Comparison of ENCODE assay signal across 37 cellular contexts in genomic region chr6:73632346-73632745, GRCh38.
"Had no signal": no experiment of that assay in that cellular context is flagged by ENCODE, and none has a peak within 500 bp of the region (broad histone marks: within the 10 kb centered on the region; RNA-seq: fewer than 3 reads in every experiment).

No MANE protein-coding gene starts in this region.

- H3K4me3 Mint-ChIP-seq: activated naive CD4-positive, alpha-beta T cell treated with anti-CD3 and anti-CD28 coated beads for 36 hours; activated naive CD4-positive, alpha-beta T cell treated with anti-CD3 and anti-CD28 coated beads, Interleukin-2, amount 10 ng/mL, durations not matched to agents 7 days and 5 days; activated naive CD4-positive, alpha-beta T cell treated with anti-CD3 and anti-CD28 coated beads, Interleukin-2, amount 50 U/mL, for 24 hours; activated naive CD8-positive, alpha-beta T cell; activated naive CD8-positive, alpha-beta T cell treated with anti-CD3 and anti-CD28 coated beads for 36 hours; activated naive CD8-positive, alpha-beta T cell treated with anti-CD3 and anti-CD28 coated beads, Interleukin-2, amount 10 ng/mL, durations not matched to agents 7 days and 5 days; activated naive CD8-positive, alpha-beta T cell treated with anti-CD3 and anti-CD28 coated beads, Interleukin-2, amount 50 U/mL, for 24 hours; activated T-cell treated with anti-CD3 and anti-CD28 coated beads, Interleukin-2, amount 50 U/mL, for 24 hours; activated T-cell treated with anti-CD3 and anti-CD28 coated beads, Interleukin-2, amount 50 U/mL, for 4 hours; activated T-cell treated with anti-CD3 and anti-CD28 coated beads, Interleukin-2, amount 50 U/mL, for 72 hours; activated T-helper 1 cell treated with anti-CD3 and anti-CD28 coated beads, Interleukin-12 subunit alpha, Interleukin-12 subunit beta, Interleukin-2, Interleukin-4 antibody, amounts not matched to agents 30 ng/mL and 10 ng/mL and 1 ng/mL, durations not matched to agents 14 hours and 24 hours and 36 hours; activated T-helper 17 cell treated with anti-CD3 and anti-CD28 coated beads, Interleukin-2, amount 50 U/mL, for 72 hours; brain; central memory CD8-positive, alpha-beta T cell had no signal

- H3K4me3 ChIP-seq: adrenal gland, ascending aorta, body of pancreas, breast epithelium, cardiac muscle cell had no signal

- H3K27ac ChIP-seq: adrenal gland, ascending aorta, body of pancreas, brain microvascular endothelial cell, breast epithelium, cardiac muscle cell had no signal

- H3K27me3 ChIP-seq: adrenal gland, ascending aorta, body of pancreas, brain microvascular endothelial cell, breast epithelium, cardiac muscle cell had no signal

- H3K36me3 ChIP-seq: breast epithelium, cardiac muscle cell had no signal

- H3K9me3 Mint-ChIP-seq: activated naive CD4-positive, alpha-beta T cell treated with anti-CD3 and anti-CD28 coated beads for 36 hours; activated naive CD4-positive, alpha-beta T cell treated with anti-CD3 and anti-CD28 coated beads, Interleukin-2, amount 10 ng/mL, durations not matched to agents 7 days and 5 days; activated naive CD4-positive, alpha-beta T cell treated with anti-CD3 and anti-CD28 coated beads, Interleukin-2, amount 50 U/mL, for 24 hours; activated naive CD4-positive, alpha-beta T cell treated with anti-CD3 and anti-CD28 coated beads, Interleukin-2, amount 50 U/mL, for 72 hours; activated naive CD8-positive, alpha-beta T cell treated with anti-CD3 and anti-CD28 coated beads for 36 hours; activated naive CD8-positive, alpha-beta T cell treated with anti-CD3 and anti-CD28 coated beads, Interleukin-2, amount 10 ng/mL, durations not matched to agents 7 days and 5 days; activated naive CD8-positive, alpha-beta T cell treated with anti-CD3 and anti-CD28 coated beads, Interleukin-2, amount 50 U/mL, for 24 hours; activated T-cell treated with anti-CD3 and anti-CD28 coated beads, Interleukin-2, amount 50 U/mL, for 24 hours; activated T-cell treated with anti-CD3 and anti-CD28 coated beads, Interleukin-2, amount 50 U/mL, for 4 hours; activated T-cell treated with anti-CD3 and anti-CD28 coated beads, Interleukin-2, amount 50 U/mL, for 72 hours; activated T-helper 1 cell treated with anti-CD3 and anti-CD28 coated beads, Interleukin-12 subunit alpha, Interleukin-12 subunit beta, Interleukin-2, Interleukin-4 antibody, amounts not matched to agents 30 ng/mL and 10 ng/mL and 1 ng/mL, durations not matched to agents 14 hours and 24 hours and 36 hours; activated T-helper 17 cell treated with anti-CD3 and anti-CD28 coated beads, Interleukin-2, amount 50 U/mL, for 72 hours; activated T-helper 2 cell treated with anti-CD3 and anti-CD28 coated beads, Interferon-gamma antibody, Interleukin-2, Interleukin-4, amounts not matched to agents 10 μg/mL and 5 μg/mL and 100 μg/mL, durations not matched to agents 14 hours and 24 hours and 36 hours; brain; central memory CD8-positive, alpha-beta T cell had no signal

- H3K9me3 ChIP-seq: adrenal gland, ascending aorta, body of pancreas, breast epithelium had no signal

- H3K4me1 ChIP-seq: adrenal gland, ascending aorta, body of pancreas, breast epithelium had no signal

- H3K27ac Mint-ChIP-seq: activated naive CD4-positive, alpha-beta T cell treated with anti-CD3 and anti-CD28 coated beads for 36 hours; activated naive CD4-positive, alpha-beta T cell treated with anti-CD3 and anti-CD28 coated beads, Interleukin-2, amount 10 ng/mL, durations not matched to agents 7 days and 5 days; activated naive CD4-positive, alpha-beta T cell treated with anti-CD3 and anti-CD28 coated beads, Interleukin-2, amount 50 U/mL, for 24 hours; activated naive CD8-positive, alpha-beta T cell; activated naive CD8-positive, alpha-beta T cell treated with anti-CD3 and anti-CD28 coated beads for 36 hours; activated naive CD8-positive, alpha-beta T cell treated with anti-CD3 and anti-CD28 coated beads, Interleukin-2, amount 10 ng/mL, durations not matched to agents 7 days and 5 days; activated naive CD8-positive, alpha-beta T cell treated with anti-CD3 and anti-CD28 coated beads, Interleukin-2, amount 50 U/mL, for 24 hours; activated T-cell treated with anti-CD3 and anti-CD28 coated beads, Interleukin-2, amount 50 U/mL, for 24 hours; activated T-helper 1 cell treated with anti-CD3 and anti-CD28 coated beads, Interleukin-12 subunit alpha, Interleukin-12 subunit beta, Interleukin-2, Interleukin-4 antibody, amounts not matched to agents 30 ng/mL and 10 ng/mL and 1 ng/mL, durations not matched to agents 14 hours and 24 hours and 36 hours; activated T-helper 17 cell treated with anti-CD3 and anti-CD28 coated beads, Interleukin-2, amount 50 U/mL, for 72 hours; activated T-helper 2 cell treated with anti-CD3 and anti-CD28 coated beads, Interferon-gamma antibody, Interleukin-2, Interleukin-4, amounts not matched to agents 10 μg/mL and 5 μg/mL and 100 μg/mL, durations not matched to agents 14 hours and 24 hours and 36 hours; brain had no signal

- DNase-seq: activated effector memory CD4-positive, alpha-beta T cell treated with anti-CD3 and anti-CD28 coated beads, Interleukin-2, amount 50 U/mL, for 16 hours; activated effector memory CD4-positive, alpha-beta T cell treated with Interleukin-2 at 50 U/mL for 16 hours; activated gamma-delta T cell; activated gamma-delta T cell treated with Interleukin-2 at 50 U/mL for 16 hours; activated naive CD4-positive, alpha-beta T cell; activated naive CD4-positive, alpha-beta T cell treated with anti-CD3 and anti-CD28 coated beads for 36 hours; activated naive CD4-positive, alpha-beta T cell treated with anti-CD3 and anti-CD28 coated beads, Interleukin-2, amount 10 ng/mL, durations not matched to agents 7 days and 5 days; activated naive CD4-positive, alpha-beta T cell treated with anti-CD3 and anti-CD28 coated beads, Interleukin-2, amount 50 U/mL, for 16 hours; activated naive CD4-positive, alpha-beta T cell treated with Interleukin-2 at 50 U/mL for 16 hours; activated naive CD8-positive, alpha-beta T cell treated with anti-CD3 and anti-CD28 coated beads for 36 hours; activated naive CD8-positive, alpha-beta T cell treated with anti-CD3 and anti-CD28 coated beads, Interleukin-2, amount 10 ng/mL, durations not matched to agents 7 days and 5 days; activated naive CD8-positive, alpha-beta T cell treated with anti-CD3 and anti-CD28 coated beads, Interleukin-2, amount 50 U/mL, for 24 hours; activated T-cell treated with anti-CD3 and anti-CD28 coated beads, Interleukin-2, amount 50 U/mL, for 24 hours; activated T-cell treated with anti-CD3 and anti-CD28 coated beads, Interleukin-2, amount 50 U/mL, for 4 hours; activated T-cell treated with anti-CD3 and anti-CD28 coated beads, Interleukin-2, amount 50 U/mL, for 48 hours; activated T-cell treated with anti-CD3 and anti-CD28 coated beads, Interleukin-2, amount 50 U/mL, for 72 hours; adrenal gland; amniotic stem cell; amygdala; anterior cingulate cortex; aorta; body of pancreas; brain microvascular endothelial cell; caudate nucleus; central memory CD4-positive, alpha-beta T cell; cerebellar nuclear complex had no signal

- H3K4me1 Mint-ChIP-seq: activated naive CD4-positive, alpha-beta T cell treated with anti-CD3 and anti-CD28 coated beads, Interleukin-2, amount 10 ng/mL, durations not matched to agents 7 days and 5 days; activated naive CD4-positive, alpha-beta T cell treated with anti-CD3 and anti-CD28 coated beads, Interleukin-2, amount 50 U/mL, for 24 hours; activated naive CD8-positive, alpha-beta T cell treated with anti-CD3 and anti-CD28 coated beads for 36 hours; activated naive CD8-positive, alpha-beta T cell treated with anti-CD3 and anti-CD28 coated beads, Interleukin-2, amount 50 U/mL, for 24 hours; activated T-helper 17 cell treated with anti-CD3 and anti-CD28 coated beads, Interleukin-2, amount 50 U/mL, for 72 hours; brain had no signal

- H3K27me3 Mint-ChIP-seq: activated naive CD4-positive, alpha-beta T cell treated with anti-CD3 and anti-CD28 coated beads, Interleukin-2, amount 10 ng/mL, durations not matched to agents 7 days and 5 days; activated naive CD4-positive, alpha-beta T cell treated with anti-CD3 and anti-CD28 coated beads, Interleukin-2, amount 50 U/mL, for 24 hours; activated naive CD8-positive, alpha-beta T cell; activated naive CD8-positive, alpha-beta T cell treated with anti-CD3 and anti-CD28 coated beads for 36 hours; activated naive CD8-positive, alpha-beta T cell treated with anti-CD3 and anti-CD28 coated beads, Interleukin-2, amount 10 ng/mL, durations not matched to agents 7 days and 5 days; activated naive CD8-positive, alpha-beta T cell treated with anti-CD3 and anti-CD28 coated beads, Interleukin-2, amount 50 U/mL, for 24 hours; activated T-cell treated with anti-CD3 and anti-CD28 coated beads, Interleukin-2, amount 50 U/mL, for 24 hours; activated T-helper 17 cell treated with anti-CD3 and anti-CD28 coated beads, Interleukin-2, amount 50 U/mL, for 72 hours; brain; central memory CD8-positive, alpha-beta T cell had no signal
